ENCODE assay signal across 8 cellular contexts in genomic region chr5:172187118-172188032, GRCh38. TPM values are rescaled to one million over a fixed set of nuclear protein-coding genes. Genes with fewer than 3 reads are reported as not detected.
A peak's percentile ranks its signal among the peaks of the same experiment; 100 is the strongest.
DNase-seq lines count a peak whose midpoint lies in the region; ATAC-seq and TF ChIP-seq lines count a peak whose summit lies in the region.

No MANE protein-coding gene starts in this region.

- peaks cover 37% of the 10 kb centered on the region for H3K4me1 Mint-ChIP-seq in CD14-positive monocyte

- TF ChIP-seq EP300 in SK-N-SH (IDR thresholded peaks at IDR 0.05; ENCODE audit: borderline replicate concordance in 1 of 2, low read depth in 1 of 2, low read length in 1 of 2) = no peak

- CTCF ChIA-PET in SK-N-SH (lab: Yijun Ruan, JAX) = interaction anchor here (0.6 to 5.8 kb wide), 24 partner anchors 8 to 266 kb away, joined by 3 to 60 read pairs (median 6); partner anchors contain the start of genes FBXW11 and UBTD2

- TF ChIP-seq RAD21 in SK-N-SH (IDR thresholded peaks at IDR 0.05; ENCODE audit: low read length) = no peak

- peaks cover 0 to 4% of the 10 kb centered on the region in 2 experiments for H3K36me3 ChIP-seq in SK-N-SH (replicated peaks in 1 of 2; ENCODE audit: control insufficient read depth in 1 of 2, insufficient read depth in 2 of 2, low read length in 1 of 2)

- H3K79me2 ChIP-seq in SK-N-SH (ENCODE audit: insufficient read depth) = peaks cover 45% of the 10 kb centered on the region

- peak overlapping the region; percentile 94 to 100 (median 99) for H3K27ac Mint-ChIP-seq in CD14-positive monocyte
- H3K27ac Mint-ChIP-seq in activated naive CD4-positive, alpha-beta T cell treated with anti-CD3 and anti-CD28 coated beads, Interleukin-2, amount 50 U/mL, for 72 hours = peak overlapping the region; percentile 94 to 95

- no peaks in the 10 kb centered on the region for H3K9me2 ChIP-seq in SK-N-SH

- WGBS in SK-N-SH (ENCODE audit: low lambda C conversion rate) = 1% methylated on average over 43 of the region's 66 CpGs

- no peaks in the 10 kb centered on the region for H3K9me3 ChIP-seq in SK-N-SH

- H3K27ac ChIP-seq in SK-N-SH (ENCODE audit: low read depth in 2 of 2, low read length in 1 of 2) = peak overlapping the region; percentile 67 to 80

- H2AFZ ChIP-seq in SK-N-SH (ENCODE audit: low read depth) = peak overlapping the region; percentile 95

- H3K4me2 ChIP-seq in SK-N-SH = peak overlapping the region; percentile 93

- peak overlapping the region; percentile 84 for H3K9ac ChIP-seq in SK-N-SH

- H3F3A ChIP-seq in SK-N-SH (replicated peaks; ENCODE audit: insufficient read depth) = peaks cover 15% of the 10 kb centered on the region

- peaks cover 0 to 5% of the 10 kb centered on the region in 2 experiments; a peak in 1 of 4 replicates for H3K4me1 ChIP-seq in SK-N-SH (ENCODE audit: control insufficient read depth in 1 of 2, insufficient read depth in 2 of 2, low read depth in 1 of 2, low read length in 1 of 2)

- 0 out of 2 replicates have a peak, but pooled peaks cover 4% of the 10 kb centered on the region for H4K20me1 ChIP-seq in SK-N-SH (ENCODE audit: insufficient read depth)

- ATAC-seq in GM19438 (IDR thresholded peaks at IDR 0.05; ENCODE audit: low read depth, unreplicated experiment) (peak; percentile 29), HG03571 (IDR thresholded peaks at IDR 0.05; ENCODE audit: unreplicated experiment) (peak; percentile 24), Right ventricle myocardium superior (ENCODE audit: poor library complexity) (peak; percentile 23)
- peak; percentile 48 to 66 for ATAC-seq in activated naive CD4-positive, alpha-beta T cell treated with anti-CD3 and anti-CD28 coated beads, Interleukin-2, amount 50 U/mL, for 72 hours

- H3K4me3 Mint-ChIP-seq in CD14-positive monocyte = peak overlapping the region; percentile 99 to 100

- intact Hi-C loops in CD14-positive monocyte (cut with micrococcal nuclease) (loop anchor here (2.0 to 5.0 kb wide), 7 partner anchors 13 to 95 kb away; partner anchors contain the start of gene UBTD2 (in 2 of the 2)), Right ventricle myocardium superior (cut with DNase I) (loop anchor here (2.0 to 10.0 kb wide), 2 partner anchors 81 to 273 kb away; no protein-coding TSS in a partner anchor)

- H3K27me3 Mint-ChIP-seq in CD14-positive monocyte (ENCODE audit: low read depth in 3 of 3) = peaks cover 0 to 5% (median 1%) of the 10 kb centered on the region in 3 donors

- no peaks in the 10 kb centered on the region for H3K9me3 Mint-ChIP-seq in CD14-positive monocyte
- no peaks in the 10 kb centered on the region for H3K9me3 Mint-ChIP-seq in activated naive CD4-positive, alpha-beta T cell treated with anti-CD3 and anti-CD28 coated beads, Interleukin-2, amount 50 U/mL, for 72 hours

- H3K36me3 Mint-ChIP-seq in CD14-positive monocyte = peaks cover 30 to 41% of the 10 kb centered on the region in 2 donors
- H3K36me3 Mint-ChIP-seq in activated naive CD4-positive, alpha-beta T cell treated with anti-CD3 and anti-CD28 coated beads, Interleukin-2, amount 50 U/mL, for 72 hours = peaks cover 8 to 13% of the 10 kb centered on the region in 2 donors

- peak overlapping the region; percentile 70 to 99 for H3K4me3 ChIP-seq in SK-N-SH (ENCODE audit: low read depth in 2 of 2, low read length in 1 of 2)

- POLR2A ChIA-PET in SK-N-SH (lab: Yijun Ruan, JAX) = interaction anchor here (0.7 to 1.1 kb wide), 3 partner anchors 38 to 94 kb away, joined by 3 to 4 read pairs (median 3); no protein-coding TSS in a partner anchor

- no peak for TF ChIP-seq CTCF in CD14-positive monocyte (IDR thresholded peaks at IDR 0.05)
- no peak for TF ChIP-seq CTCF in SK-N-SH (IDR thresholded peaks at IDR 0.05)

- DNase-seq in CD14-positive monocyte (ENCODE audit: low spot score) (peak; percentile 88), SK-N-SH (peak; percentile 71), Right ventricle myocardium superior (peak; percentile 80), pons (ENCODE audit: low spot score) (peak; percentile 46), Ammon's horn (ENCODE audit: low spot score) (no peak)
- peak; percentile 64 to 84 for DNase-seq in activated naive CD4-positive, alpha-beta T cell treated with anti-CD3 and anti-CD28 coated beads, Interleukin-2, amount 50 U/mL, for 72 hours (ENCODE audit: low spot score in 2 of 2)

- no peaks in the 10 kb centered on the region for H3K27me3 ChIP-seq in SK-N-SH (ENCODE audit: insufficient read depth)

TF ChIP-seq in SK-N-SH, 30 proteins besides CTCF, POLR2A, EP300 and RAD21 (continues in another document):
- TF ChIP-seq POLR2AphosphoS5 (IDR thresholded peaks at IDR 0.05; ENCODE audit: low read depth, low read length) (no peak), NFIC (IDR thresholded peaks at IDR 0.05; ENCODE audit: borderline replicate concordance) (no peak), CHD2 (IDR thresholded peaks at IDR 0.05; ENCODE audit: low read length, partially characterized antibody) (no peak), RCOR1 (IDR thresholded peaks at IDR 0.05; ENCODE audit: low read length) (no peak), ELF1 (IDR thresholded peaks at IDR 0.05) (peak; percentile 48; the same call in 1 of the 2 replicates), USF2 (IDR thresholded peaks at IDR 0.05; ENCODE audit: borderline replicate concordance, low read depth, low read length) (no peak), RFX5 (IDR thresholded peaks at IDR 0.05; ENCODE audit: low read length) (no peak), FOSL2 (IDR thresholded peaks at IDR 0.05; ENCODE audit: borderline replicate concordance, low read depth) (peak; percentile 33; the same call in 1 of the 2 replicates), SMC3 (IDR thresholded peaks at IDR 0.05; ENCODE audit: low read depth, low read length) (no peak), GABPA (IDR thresholded peaks at IDR 0.05; ENCODE audit: low read depth) (peak; percentile 58), MXI1 (IDR thresholded peaks at IDR 0.05; ENCODE audit: low read depth, low read length) (peak; percentile 72; the same call in 1 of the 2 replicates)
- TF ChIP-seq, protein P1, sequence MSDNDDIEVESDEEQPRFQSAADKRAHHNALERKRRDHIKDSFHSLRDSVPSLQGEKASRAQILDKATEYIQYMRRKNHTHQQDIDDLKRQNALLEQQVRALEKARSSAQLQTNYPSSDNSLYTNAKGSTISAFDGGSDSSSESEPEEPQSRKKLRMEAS (IDR thresholded peaks at IDR 0.05; ENCODE audit: low read depth) = peak; percentile 27; the same call in 1 of the 2 replicates
- TF ChIP-seq, protein P2, sequence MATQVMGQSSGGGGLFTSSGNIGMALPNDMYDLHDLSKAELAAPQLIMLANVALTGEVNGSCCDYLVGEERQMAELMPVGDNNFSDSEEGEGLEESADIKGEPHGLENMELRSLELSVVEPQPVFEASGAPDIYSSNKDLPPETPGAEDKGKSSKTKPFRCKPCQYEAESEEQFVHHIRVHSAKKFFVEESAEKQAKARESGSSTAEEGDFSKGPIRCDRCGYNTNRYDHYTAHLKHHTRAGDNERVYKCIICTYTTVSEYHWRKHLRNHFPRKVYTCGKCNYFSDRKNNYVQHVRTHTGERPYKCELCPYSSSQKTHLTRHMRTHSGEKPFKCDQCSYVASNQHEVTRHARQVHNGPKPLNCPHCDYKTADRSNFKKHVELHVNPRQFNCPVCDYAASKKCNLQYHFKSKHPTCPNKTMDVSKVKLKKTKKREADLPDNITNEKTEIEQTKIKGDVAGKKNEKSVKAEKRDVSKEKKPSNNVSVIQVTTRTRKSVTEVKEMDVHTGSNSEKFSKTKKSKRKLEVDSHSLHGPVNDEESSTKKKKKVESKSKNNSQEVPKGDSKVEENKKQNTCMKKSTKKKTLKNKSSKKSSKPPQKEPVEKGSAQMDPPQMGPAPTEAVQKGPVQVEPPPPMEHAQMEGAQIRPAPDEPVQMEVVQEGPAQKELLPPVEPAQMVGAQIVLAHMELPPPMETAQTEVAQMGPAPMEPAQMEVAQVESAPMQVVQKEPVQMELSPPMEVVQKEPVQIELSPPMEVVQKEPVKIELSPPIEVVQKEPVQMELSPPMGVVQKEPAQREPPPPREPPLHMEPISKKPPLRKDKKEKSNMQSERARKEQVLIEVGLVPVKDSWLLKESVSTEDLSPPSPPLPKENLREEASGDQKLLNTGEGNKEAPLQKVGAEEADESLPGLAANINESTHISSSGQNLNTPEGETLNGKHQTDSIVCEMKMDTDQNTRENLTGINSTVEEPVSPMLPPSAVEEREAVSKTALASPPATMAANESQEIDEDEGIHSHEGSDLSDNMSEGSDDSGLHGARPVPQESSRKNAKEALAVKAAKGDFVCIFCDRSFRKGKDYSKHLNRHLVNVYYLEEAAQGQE (IDR thresholded peaks at IDR 0.05; ENCODE audit: low read depth, low read length) = no peak

RNA-seq across cellular contexts. Expression of gene STK10, which starts 0.6 kb away (rescaled TPM):
- polyA plus RNA-seq in CD14-positive monocyte (10 to 100 TPM; 21.5 to 47.4 TPM), SK-N-SH (2012; rRNA removed) (10.1 and 11.0 TPM in 2 replicates)
- 6.6 and 8.2 TPM in 2 replicates for polyA plus RNA-seq in SK-N-SH (2012; cell fraction: cytosol; rRNA removed)
- 34.5 and 39.6 TPM in 2 replicates for polyA plus RNA-seq in SK-N-SH (2012; cell fraction: nucleus; rRNA removed)
- 10 to 100 TPM; 42.9 to 92.2 TPM for total RNA-seq in activated naive CD4-positive, alpha-beta T cell treated with anti-CD3 and anti-CD28 coated beads, Interleukin-2, amount 50 U/mL, for 72 hours
- total RNA-seq in Right ventricle myocardium superior = 8.8 TPM

RNA-seq across cellular contexts. Expression of gene EFCAB9, which starts 6.6 kb away (rescaled TPM):
- polyA plus RNA-seq in CD14-positive monocyte (not detected), SK-N-SH (2012; rRNA removed) (0.10 TPM in 1 of 2 replicates, not detected in the other)
- 0.05 TPM in 1 of 2 replicates, not detected in the other for polyA plus RNA-seq in SK-N-SH (2012; cell fraction: cytosol; rRNA removed)
- not detected in 2 replicates for polyA plus RNA-seq in SK-N-SH (2012; cell fraction: nucleus; rRNA removed)
- not detected for total RNA-seq in activated naive CD4-positive, alpha-beta T cell treated with anti-CD3 and anti-CD28 coated beads, Interleukin-2, amount 50 U/mL, for 72 hours
- total RNA-seq in Right ventricle myocardium superior = not detected
